In the genomic region with DNA sequence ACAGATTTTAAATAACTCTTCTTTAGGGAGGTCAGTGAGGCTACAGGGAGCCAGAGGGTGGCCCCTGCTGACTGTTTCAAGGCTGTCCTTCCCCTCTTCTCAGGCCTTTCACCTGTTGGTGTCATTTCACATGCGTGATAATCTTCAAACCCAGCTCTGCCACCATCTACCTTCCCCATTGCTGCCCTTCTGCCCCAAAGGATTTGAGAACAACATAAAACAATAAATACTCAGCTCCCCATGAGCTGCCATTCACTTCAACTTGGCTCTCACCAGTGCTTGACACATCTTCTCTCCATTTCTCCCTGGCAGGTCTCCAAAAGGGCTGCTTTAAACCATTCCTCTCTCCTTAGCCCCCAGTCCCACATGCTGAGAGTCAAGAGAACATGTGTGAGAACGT, we compare ENCODE assay signal across 25 cellular contexts.
"Had no signal": no experiment of that assay in that cellular context is flagged by ENCODE, and none has a peak within 500 bp of the region (broad histone marks: within the 10 kb centered on the region; RNA-seq: fewer than 3 reads in every experiment).

No MANE protein-coding gene starts in this region.

- H3K9me3 Mint-ChIP-seq: endodermal cell had no signal

- H3K4me3 ChIP-seq: coronary artery, dorsolateral prefrontal cortex, esophagus squamous epithelium, gastrocnemius medialis, heart right ventricle, left lung, lower lobe of right lung, mucosa of descending colon had no signal

- H3K36me3 Mint-ChIP-seq: mesothelial cell of epicardium, naive B cell had no signal

- H3K4me3 Mint-ChIP-seq: endodermal cell, mesothelial cell of epicardium, naive B cell had no signal

- ATAC-seq: esophagus mucosa, gastrocnemius medialis, heart right ventricle, left cardiac atrium, left lung, left ventricle myocardium superior, lower lobe of right lung, mucosa of descending colon had no signal

- H3K4me1 Mint-ChIP-seq: endodermal cell, mesothelial cell of epicardium, naive B cell had no signal

- H3K4me1 ChIP-seq: left lung, lower lobe of right lung had no signal

- H3K27ac Mint-ChIP-seq: endodermal cell, mesothelial cell of epicardium, naive B cell had no signal

- H3K27me3 ChIP-seq: dorsolateral prefrontal cortex, esophagus squamous epithelium, gastrocnemius medialis, heart right ventricle, left lung had no signal

- DNase-seq: dermis blood vessel endothelial cell; dorsolateral prefrontal cortex; effector CD4-positive, alpha-beta T cell; effector memory CD4-positive, alpha-beta T cell; endodermal cell; erythroblast; esophagus squamous epithelium; foreskin fibroblast; foreskin melanocyte; gastrocnemius medialis; glutamatergic neuron; head of caudate nucleus; heart right ventricle; hippocampal formation; left cardiac atrium; left lung; left ventricle myocardium superior; lower lobe of right lung; mesenchymal stem cell; mucosa of descending colon; naive B cell had no signal

- H3K36me3 ChIP-seq: esophagus squamous epithelium, gastrocnemius medialis, heart right ventricle, left lung, lower lobe of right lung had no signal

- H3K27ac ChIP-seq: coronary artery, dorsolateral prefrontal cortex, epithelial cell of prostate, esophagus squamous epithelium, gastrocnemius medialis, heart right ventricle, left lung, lower lobe of right lung had no signal

- H3K9me3 ChIP-seq: esophagus squamous epithelium, gastrocnemius medialis, left lung, lower lobe of right lung, mucosa of descending colon had no signal
